Comparison of ENCODE assay signal across 13 cellular contexts in the genomic region with DNA sequence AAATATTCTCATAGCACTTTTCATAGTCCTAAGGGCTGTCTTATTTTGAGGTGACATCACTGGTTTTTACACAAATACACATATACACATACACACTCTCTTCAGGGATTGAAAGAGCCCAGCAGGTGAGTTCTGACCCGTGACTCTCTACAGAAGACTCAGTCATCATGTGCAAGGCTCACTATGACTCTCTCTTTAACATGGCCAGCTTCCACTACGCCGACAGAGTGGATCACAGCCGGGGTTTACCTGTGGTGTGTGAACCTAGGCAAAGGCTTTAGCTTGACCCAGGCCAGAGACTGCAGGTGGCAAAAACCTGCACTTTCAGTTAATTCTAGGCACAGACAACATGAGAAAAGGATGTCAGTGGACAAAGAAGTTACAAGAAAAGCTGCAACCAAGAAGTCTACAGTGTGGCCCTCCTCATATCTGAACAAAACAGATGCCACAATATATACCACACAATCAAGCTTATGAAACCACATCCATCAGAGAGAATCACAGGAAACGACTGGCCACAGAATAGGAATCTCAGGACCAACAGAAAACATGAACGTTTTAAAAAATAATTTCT. TPM values are rescaled to one million over a fixed set of nuclear protein-coding genes. Genes with fewer than 3 reads are reported as not detected.
A peak's percentile ranks its signal among the peaks of the same experiment; 100 is the strongest.
DNase-seq lines count a peak whose midpoint lies in the region; ATAC-seq and TF ChIP-seq lines count a peak whose summit lies in the region.
"Had no signal": no experiment of that assay in that cellular context is flagged by ENCODE, and none has a peak within 500 bp of the region (broad histone marks: within the 10 kb centered on the region; RNA-seq: fewer than 3 reads in every experiment).

No MANE protein-coding gene starts in this region.

- no peaks in the 10 kb centered on the region for H3K36me3 ChIP-seq in gastrocnemius medialis
- H3K36me3 ChIP-seq: cardiac muscle cell had no signal

- intact Hi-C loops in activated CD4-positive, alpha-beta T cell treated with anti-CD3 and anti-CD28 coated beads for 36 hours (cut with DNase I, micrococcal nuclease), result loop anchor here (1.0 to 2.0 kb wide), 4 partner anchors 20 to 92 kb away; no protein-coding TSS in a partner anchor
- intact Hi-C loops in gastrocnemius medialis (cut with DNase I; ENCODE audit: low total_unique reads), result no loop called here

- peak; percentile 87 for ATAC-seq in activated CD4-positive, alpha-beta T cell treated with anti-CD3 and anti-CD28 coated beads for 36 hours
- ATAC-seq in HG03565 (IDR thresholded peaks at IDR 0.05; ENCODE audit: unreplicated experiment), result peak; percentile 32
- no peak for ATAC-seq in gastrocnemius medialis
- ATAC-seq: HepG2 had no signal

- no peak for TF ChIP-seq CTCF in gastrocnemius medialis (IDR thresholded peaks at IDR 0.05 in 4 of 5, conservative IDR thresholded peaks at IDR 0.05 in 1 of 5)

- peaks cover 4% of the 10 kb centered on the region for H3K36me3 Mint-ChIP-seq in activated CD4-positive, alpha-beta T cell treated with anti-CD3 and anti-CD28 coated beads for 36 hours (ENCODE audit: low read depth)

- H3K4me3 Mint-ChIP-seq in activated CD4-positive, alpha-beta T cell treated with anti-CD3 and anti-CD28 coated beads for 36 hours, result peak overlapping the region; percentile 47

- POLR2A ChIA-PET in activated CD4-positive, alpha-beta T cell treated with anti-CD3 and anti-CD28 coated beads for 36 hours (lab: Charles Lee), result interaction anchor here (0.5 to 1.8 kb wide), 10 partner anchors 7 to 1419 kb away, joined by 3 to 13 read pairs (median 4); no protein-coding TSS in a partner anchor

- peaks cover 91% of the 10 kb centered on the region for H3K4me1 Mint-ChIP-seq in activated CD4-positive, alpha-beta T cell treated with anti-CD3 and anti-CD28 coated beads for 36 hours

- in situ Hi-C loops in gastrocnemius medialis (cut with MboI; ENCODE audit: low sequenced_read_pairs in 4 of 4), result no loop called here

- no peaks in the 10 kb centered on the region for H3K9me3 ChIP-seq in gastrocnemius medialis

- H3K27ac ChIP-seq in gastrocnemius medialis, result peak overlapping the region; percentile 64 to 72 (median 71)
- H3K27ac ChIP-seq: cardiac muscle cell had no signal

- CTCF ChIA-PET in activated CD4-positive, alpha-beta T cell treated with anti-CD3 and anti-CD28 coated beads for 36 hours (lab: Charles Lee), result interaction anchor here (0.7 to 2.1 kb wide), 12 partner anchors 10 to 440 kb away, joined by 3 to 13 read pairs (median 3); no protein-coding TSS in a partner anchor

- DNase-seq in activated CD4-positive, alpha-beta T cell treated with anti-CD3 and anti-CD28 coated beads for 36 hours, result peak; percentile 70
- DNase-seq in activated CD4-positive, alpha-beta T cell treated with anti-CD3 and anti-CD28 coated beads, Interleukin-2, amount 50 U/mL, for 1 hour, result no peak
- peak; percentile 36 for DNase-seq in activated naive CD4-positive, alpha-beta T cell treated with anti-CD3 and anti-CD28 coated beads, Interleukin-2, amount 50 U/mL, for 16 hours
- DNase-seq in gastrocnemius medialis (no peak), OCI-M2 (lab: John Stamatoyannopoulos, UW; ENCODE audit: unreplicated experiment) (no peak), KG1 (lab: John Stamatoyannopoulos, UW) (no peak), NCI-H2196 treated with DMSO at 0.1 percent for 48 hours (lab: John Stamatoyannopoulos, UW; ENCODE audit: unreplicated experiment) (no peak)
- DNase-seq: 8988T, GOT3, NCI-H526 had no signal

- no peaks in the 10 kb centered on the region for H3K27me3 ChIP-seq in gastrocnemius medialis
- H3K27me3 ChIP-seq: cardiac muscle cell had no signal

- peak overlapping the region; percentile 83 for H3K27ac Mint-ChIP-seq in activated CD4-positive, alpha-beta T cell treated with anti-CD3 and anti-CD28 coated beads for 36 hours

- TF ChIP-seq POLR2A in gastrocnemius medialis (IDR thresholded peaks at IDR 0.05), result no peak

- H3K4me3 ChIP-seq in gastrocnemius medialis, result no peak overlapping the region
- H3K4me3 ChIP-seq: cardiac muscle cell had no signal

- H3K9me3 Mint-ChIP-seq in activated CD4-positive, alpha-beta T cell treated with anti-CD3 and anti-CD28 coated beads for 36 hours (ENCODE audit: low read depth), result no peaks in the 10 kb centered on the region

- peaks cover 79 to 90% of the 10 kb centered on the region in 2 donors for H3K4me1 ChIP-seq in gastrocnemius medialis

- H3K27me3 Mint-ChIP-seq in activated CD4-positive, alpha-beta T cell treated with anti-CD3 and anti-CD28 coated beads for 36 hours, result no peaks in the 10 kb centered on the region

RNA-seq across cellular contexts. Expression of gene CYTH1, which starts 56.5 kb away (rescaled TPM):
- 100 to 1,000 TPM; 109 to 130 TPM for total RNA-seq in activated CD4-positive, alpha-beta T cell treated with anti-CD3 and anti-CD28 coated beads for 36 hours
- total RNA-seq in gastrocnemius medialis, result 10 to 100 TPM; 24.7 to 43.7 (median 32.4) TPM

Comparison
In these comparisons a context has a peak if more than half of its experiments do, and no peak if none do; other contexts are left out.
1. DNase-seq: peak in activated CD4-positive, alpha-beta T cell treated with anti-CD3 and anti-CD28 coated beads for 36 hours (single experiment) and activated naive CD4-positive, alpha-beta T cell treated with anti-CD3 and anti-CD28 coated beads, Interleukin-2, amount 50 U/mL, for 16 hours (single experiment); none in activated CD4-positive, alpha-beta T cell treated with anti-CD3 and anti-CD28 coated beads, Interleukin-2, amount 50 U/mL, for 1 hour (single experiment), gastrocnemius medialis (0 of 2), OCI-M2 (single experiment), KG1 (single experiment) and NCI-H2196 treated with DMSO at 0.1 percent for 48 hours (single experiment).
2. ATAC-seq: peak in activated CD4-positive, alpha-beta T cell treated with anti-CD3 and anti-CD28 coated beads for 36 hours (single experiment) and HG03565 (single experiment); none in gastrocnemius medialis (0 of 2).